ENCODE assay signal across 15 cellular contexts in genomic region chr2:108967757-108968156, GRCh38. TPM values are rescaled to one million over a fixed set of nuclear protein-coding genes. Genes with fewer than 3 reads are reported as not detected.
"Had no signal": no experiment of that assay in that cellular context is flagged by ENCODE, and none has a peak within 500 bp of the region (broad histone marks: within the 10 kb centered on the region; RNA-seq: fewer than 3 reads in every experiment).

No MANE protein-coding gene starts in this region.

- H3K27ac Mint-ChIP-seq: activated CD8-positive, alpha-beta memory T cell treated with anti-CD3 and anti-CD28 coated beads, Interleukin-2, amount 10 ng/mL, durations not matched to agents 7 days and 5 days; immature natural killer cell had no signal

- H3K9me3 Mint-ChIP-seq: immature natural killer cell had no signal

- ATAC-seq: activated CD8-positive, alpha-beta memory T cell treated with anti-CD3 and anti-CD28 coated beads, Interleukin-2, amount 10 ng/mL, durations not matched to agents 7 days and 5 days; body of pancreas; gastrocnemius medialis; heart left ventricle had no signal

- H3K4me3 Mint-ChIP-seq: activated CD8-positive, alpha-beta memory T cell treated with anti-CD3 and anti-CD28 coated beads, Interleukin-2, amount 10 ng/mL, durations not matched to agents 7 days and 5 days; immature natural killer cell had no signal

- H3K36me3 Mint-ChIP-seq: activated CD8-positive, alpha-beta memory T cell treated with anti-CD3 and anti-CD28 coated beads, Interleukin-2, amount 10 ng/mL, durations not matched to agents 7 days and 5 days; immature natural killer cell had no signal

- DNase-seq: activated CD8-positive, alpha-beta memory T cell treated with anti-CD3 and anti-CD28 coated beads, Interleukin-2, amount 10 ng/mL, durations not matched to agents 7 days and 5 days; activated gamma-delta T cell; activated T-cell treated with anti-CD3 and anti-CD28 coated beads, Interleukin-2, amount 50 U/mL, for 1 hour; amygdala; body of pancreas; caudate nucleus; erythroblast; gastrocnemius medialis; heart left ventricle; immature natural killer cell; mesendoderm; stimulated activated CD4-positive, alpha-beta T cell treated with anti-CD3 and anti-CD28 coated beads, Interleukin-1b, Interleukin-23, amount 100 ng/mL, for 48 hours; T-helper 2 cell; thyroid gland; uterus had no signal

- H3K27me3 Mint-ChIP-seq: activated CD8-positive, alpha-beta memory T cell treated with anti-CD3 and anti-CD28 coated beads, Interleukin-2, amount 10 ng/mL, durations not matched to agents 7 days and 5 days had no signal

RNA-seq across cellular contexts. Expression of gene EDAR, which starts 21.3 kb away (rescaled TPM):
- total RNA-seq: activated CD8-positive, alpha-beta memory T cell treated with anti-CD3 and anti-CD28 coated beads, Interleukin-2, amount 10 ng/mL, durations not matched to agents 7 days and 5 days; body of pancreas; gastrocnemius medialis; thyroid gland had no signal
- polyA plus RNA-seq: immature natural killer cell had no signal
